8 cellular contexts compared by ENCODE assay signal in the genomic region with DNA sequence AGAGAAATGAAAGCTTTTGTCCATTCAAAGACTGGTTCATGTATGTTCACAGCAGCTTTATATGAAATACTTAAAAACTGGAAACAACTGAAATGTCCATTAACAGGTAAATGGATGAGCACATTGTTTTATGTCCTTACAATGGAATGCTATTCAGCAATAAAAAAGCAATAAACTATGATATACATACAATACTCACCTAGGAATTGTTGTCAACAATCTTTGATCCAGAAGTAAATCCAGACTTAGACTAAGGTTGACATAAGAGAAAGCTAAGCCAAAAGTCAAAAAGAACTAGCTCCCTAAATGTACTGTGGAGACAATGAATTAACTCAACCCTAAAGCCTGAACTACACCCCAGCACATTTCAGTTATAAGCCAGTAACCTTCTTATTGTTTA.
"Had no signal": no experiment of that assay in that cellular context is flagged by ENCODE, and none has a peak within 500 bp of the region (broad histone marks: within the 10 kb centered on the region; RNA-seq: fewer than 3 reads in every experiment).

No MANE protein-coding gene starts in this region.

- DNase-seq: GDM1, GF-D8 had no signal

- H3K4me3 ChIP-seq: GM12878 had no signal

- ATAC-seq: GM12878 had no signal

- FAIRE-seq: G401.6, GM12878, GM12891, GM12892, GM18507, GM19239 had no signal
